In genomic region chrX:146435472-146435871, GRCh38 we compare ENCODE assay signal across 10 cellular contexts.
"Had no signal": no experiment of that assay in that cellular context is flagged by ENCODE, and none has a peak within 500 bp of the region (broad histone marks: within the 10 kb centered on the region; RNA-seq: fewer than 3 reads in every experiment).

No MANE protein-coding gene starts in this region.

- H3K4me1 ChIP-seq: HAP-1 had no signal

- H2AFZ ChIP-seq: GM23248 had no signal

- H3K4me3 Mint-ChIP-seq: HFFc6 had no signal

- FAIRE-seq: K562 had no signal

- H3K27ac Mint-ChIP-seq: HFFc6 had no signal

- DNase-seq: GM23248, GOT3, H7, HFFc6, IMR-90, KG1 had no signal

- H3K9me3 ChIP-seq: HAP-1 had no signal

- H3K9ac ChIP-seq: GM23248 had no signal

- ATAC-seq: HCT116, K562 had no signal

- H3K27ac ChIP-seq: GM23248, HL-60 had no signal

- H3K4me3 ChIP-seq: GM23248, HAP-1, K562 had no signal

- H3K36me3 ChIP-seq: HAP-1 had no signal
